ENCODE assay signal across 1 cellular context in the genomic region with DNA sequence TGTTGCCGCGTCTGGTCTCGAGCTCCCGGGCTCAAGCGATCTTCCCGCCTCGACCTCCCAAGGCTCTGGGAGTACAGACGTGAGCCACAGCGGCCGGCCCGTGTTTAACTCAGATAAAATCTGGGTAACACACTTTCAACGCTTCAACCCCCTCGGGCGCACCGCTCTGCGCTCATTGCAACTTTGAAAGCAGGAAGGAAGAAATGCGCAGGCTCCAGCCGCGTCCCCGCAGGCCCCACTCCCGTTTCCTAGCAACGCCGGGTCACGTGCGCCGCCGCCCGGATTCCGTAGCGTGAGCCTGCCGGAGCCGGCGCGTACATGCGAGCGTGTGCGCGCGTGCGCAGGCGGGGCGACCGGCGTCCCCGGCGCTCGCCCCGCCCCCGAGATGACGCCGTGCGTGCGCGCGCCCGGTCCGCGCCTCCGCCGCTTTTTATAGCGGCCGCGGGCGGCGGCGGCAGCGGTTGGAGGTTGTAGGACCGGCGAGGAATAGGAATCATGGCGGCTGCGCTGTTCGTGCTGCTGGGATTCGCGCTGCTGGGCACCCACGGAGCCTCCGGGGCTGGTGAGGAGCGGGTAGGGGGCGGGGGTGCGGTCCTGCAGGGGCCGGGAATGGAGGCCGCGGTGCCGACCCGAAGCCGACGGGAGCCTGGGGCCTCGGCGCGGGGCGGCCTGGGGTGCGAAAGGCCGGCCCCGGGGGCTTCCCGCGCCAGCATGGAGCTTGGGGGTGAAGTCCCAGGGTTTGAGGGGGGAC.
A peak's percentile ranks its signal among the peaks of the same experiment; 100 is the strongest.
TF ChIP-seq lines count a peak whose summit lies in the region.

A gene (plus strand): TSS at position 457 of the 751 bp plus-strand sequence. CDS start 39 bp downstream, at position 496.

TF ChIP-seq in HepG2, 621 proteins besides CTCF, POLR2A, EP300 and RAD21 (continued from another document and continues in another):
- TF ChIP-seq JUN (CRISPR knock-in tag; IDR thresholded peaks at IDR 0.05) (0 out of 2 replicates have a peak, but pooled peaks have one; percentile 31), ZNF577 (CRISPR knock-in tag; IDR thresholded peaks at IDR 0.05; ENCODE audit: borderline replicate concordance, low read depth) (0 out of 2 replicates have a peak, but pooled peaks have one; percentile 53), TCF12 (IDR thresholded peaks at IDR 0.05) (no peak), TCF12 (CRISPR knock-in tag; IDR thresholded peaks at IDR 0.05) (no peak), ZNF343 (CRISPR knock-in tag; IDR thresholded peaks at IDR 0.05) (no peak), MAZ (IDR thresholded peaks at IDR 0.05; ENCODE audit: borderline replicate concordance, low read depth, low read length) (peak; percentile 78), MAZ (CRISPR knock-in tag; IDR thresholded peaks at IDR 0.05; ENCODE audit: low read depth) (peak; percentile 78; the same call in 1 of the 2 replicates), ZNF720 (CRISPR knock-in tag; IDR thresholded peaks at IDR 0.05) (no peak), GLI4 (CRISPR knock-in tag; IDR thresholded peaks at IDR 0.05; ENCODE audit: borderline replicate concordance) (0 out of 2 replicates have a peak, but pooled peaks have one; percentile 33), ZNF460 (CRISPR knock-in tag; IDR thresholded peaks at IDR 0.05; ENCODE audit: borderline replicate concordance) (no peak), SMAD1 (CRISPR knock-in tag; IDR thresholded peaks at IDR 0.05; ENCODE audit: borderline replicate concordance, low read depth) (no peak), PRPF4 (IDR thresholded peaks at IDR 0.05; ENCODE audit: low read depth, low read length, poor library complexity, severe bottlenecking) (no peak), CEBPG (CRISPR knock-in tag; IDR thresholded peaks at IDR 0.05) (no peak), ZNF256 (CRISPR knock-in tag; conservative IDR thresholded peaks at IDR 0.05) (no peak), ELF4 (CRISPR knock-in tag; IDR thresholded peaks at IDR 0.05; ENCODE audit: borderline replicate concordance) (no peak), SETDB1 (CRISPR knock-in tag; IDR thresholded peaks at IDR 0.05; ENCODE audit: borderline replicate concordance) (no peak), ZNF510 (CRISPR knock-in tag; IDR thresholded peaks at IDR 0.05; ENCODE audit: low read depth) (no peak; the same call in 1 of the 2 replicates), ZNF777 (CRISPR knock-in tag; IDR thresholded peaks at IDR 0.05) (peak; percentile 23; the same call in 1 of the 2 replicates), CENPT (CRISPR knock-in tag; IDR thresholded peaks at IDR 0.05; ENCODE audit: low read depth) (no peak), ZNF790 (CRISPR knock-in tag; IDR thresholded peaks at IDR 0.05; ENCODE audit: borderline replicate concordance) (peak; percentile 54; the same call in 1 of the 2 replicates), RBM22 (optimal IDR thresholded peaks at IDR 0.05; ENCODE audit: low read length) (no peak), HNRNPH1 (optimal IDR thresholded peaks at IDR 0.05; ENCODE audit: low read depth, low read length) (no peak), ZBTB7A (CRISPR knock-in tag; IDR thresholded peaks at IDR 0.05) (no peak; the same call in 1 of the 2 replicates), ZNF879 (CRISPR knock-in tag; IDR thresholded peaks at IDR 0.05) (no peak), ZNF3 (CRISPR knock-in tag; IDR thresholded peaks at IDR 0.05) (no peak), TAF15 (IDR thresholded peaks at IDR 0.05; ENCODE audit: low read depth, low read length, poor library complexity, severe bottlenecking) (peak; percentile 27), ZNF724P (CRISPR knock-in tag; IDR thresholded peaks at IDR 0.05; ENCODE audit: borderline replicate concordance) (no peak), CEBPB (IDR thresholded peaks at IDR 0.05; ENCODE audit: borderline replicate concordance, low read depth, low read length) (no peak), ZFP90 (CRISPR knock-in tag; IDR thresholded peaks at IDR 0.05; ENCODE audit: borderline replicate concordance) (no peak; the same call in 1 of the 2 replicates), NFIC (IDR thresholded peaks at IDR 0.05; ENCODE audit: low read length) (no peak), ZNF772 (CRISPR knock-in tag; IDR thresholded peaks at IDR 0.05) (peak; percentile 46; the same call in 1 of the 2 replicates), CHD4 (IDR thresholded peaks at IDR 0.05; ENCODE audit: borderline replicate concordance, low read length) (no peak), SRY (CRISPR knock-in tag; IDR thresholded peaks at IDR 0.05) (no peak; the same call in 1 of the 2 replicates)
- TF ChIP-seq, protein P1, sequence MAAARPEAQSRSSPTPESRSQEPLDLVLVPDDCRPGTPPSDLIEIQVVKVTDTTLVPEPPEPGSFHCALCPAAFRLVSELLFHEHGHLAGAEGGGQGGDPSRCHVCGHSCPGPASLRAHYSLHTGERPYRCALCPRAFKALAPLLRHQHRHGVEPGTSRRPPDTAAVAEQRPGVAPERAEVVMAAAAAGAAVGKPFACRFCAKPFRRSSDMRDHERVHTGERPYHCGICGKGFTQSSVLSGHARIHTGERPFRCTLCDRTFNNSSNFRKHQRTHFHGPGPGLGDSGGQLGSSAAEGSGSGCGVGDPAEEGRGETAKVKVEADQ (CRISPR knock-in tag; IDR thresholded peaks at IDR 0.05; ENCODE audit: borderline replicate concordance), result no peak; the same call in 1 of the 2 replicates
- TF ChIP-seq, protein P2, sequence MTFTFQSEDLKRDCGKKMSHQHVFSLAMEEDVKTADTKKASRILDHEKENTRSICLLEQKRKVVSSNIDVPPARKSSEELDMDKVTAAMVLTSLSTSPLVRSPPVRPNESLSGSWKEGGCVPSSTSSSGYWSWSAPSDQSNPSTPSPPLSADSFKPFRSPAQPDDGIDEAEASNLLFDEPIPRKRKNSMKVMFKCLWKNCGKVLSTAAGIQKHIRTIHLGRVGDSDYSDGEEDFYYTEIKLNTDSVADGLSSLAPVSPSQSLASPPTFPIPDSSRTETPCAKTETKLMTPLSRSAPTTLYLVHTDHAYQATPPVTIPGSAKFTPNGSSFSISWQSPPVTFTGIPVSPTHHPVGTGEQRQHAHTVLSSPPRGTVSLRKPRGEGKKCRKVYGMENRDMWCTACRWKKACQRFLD (CRISPR knock-in tag; IDR thresholded peaks at IDR 0.05; ENCODE audit: borderline replicate concordance), result no peak
- TF ChIP-seq, protein P3, sequence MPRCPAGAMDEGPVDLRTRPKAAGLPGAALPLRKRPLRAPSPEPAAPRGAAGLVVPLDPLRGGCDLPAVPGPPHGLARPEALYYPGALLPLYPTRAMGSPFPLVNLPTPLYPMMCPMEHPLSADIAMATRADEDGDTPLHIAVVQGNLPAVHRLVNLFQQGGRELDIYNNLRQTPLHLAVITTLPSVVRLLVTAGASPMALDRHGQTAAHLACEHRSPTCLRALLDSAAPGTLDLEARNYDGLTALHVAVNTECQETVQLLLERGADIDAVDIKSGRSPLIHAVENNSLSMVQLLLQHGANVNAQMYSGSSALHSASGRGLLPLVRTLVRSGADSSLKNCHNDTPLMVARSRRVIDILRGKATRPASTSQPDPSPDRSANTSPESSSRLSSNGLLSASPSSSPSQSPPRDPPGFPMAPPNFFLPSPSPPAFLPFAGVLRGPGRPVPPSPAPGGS (CRISPR knock-in tag; IDR thresholded peaks at IDR 0.05), result peak; percentile 61; the same call in 1 of the 2 replicates
- TF ChIP-seq, protein P4, sequence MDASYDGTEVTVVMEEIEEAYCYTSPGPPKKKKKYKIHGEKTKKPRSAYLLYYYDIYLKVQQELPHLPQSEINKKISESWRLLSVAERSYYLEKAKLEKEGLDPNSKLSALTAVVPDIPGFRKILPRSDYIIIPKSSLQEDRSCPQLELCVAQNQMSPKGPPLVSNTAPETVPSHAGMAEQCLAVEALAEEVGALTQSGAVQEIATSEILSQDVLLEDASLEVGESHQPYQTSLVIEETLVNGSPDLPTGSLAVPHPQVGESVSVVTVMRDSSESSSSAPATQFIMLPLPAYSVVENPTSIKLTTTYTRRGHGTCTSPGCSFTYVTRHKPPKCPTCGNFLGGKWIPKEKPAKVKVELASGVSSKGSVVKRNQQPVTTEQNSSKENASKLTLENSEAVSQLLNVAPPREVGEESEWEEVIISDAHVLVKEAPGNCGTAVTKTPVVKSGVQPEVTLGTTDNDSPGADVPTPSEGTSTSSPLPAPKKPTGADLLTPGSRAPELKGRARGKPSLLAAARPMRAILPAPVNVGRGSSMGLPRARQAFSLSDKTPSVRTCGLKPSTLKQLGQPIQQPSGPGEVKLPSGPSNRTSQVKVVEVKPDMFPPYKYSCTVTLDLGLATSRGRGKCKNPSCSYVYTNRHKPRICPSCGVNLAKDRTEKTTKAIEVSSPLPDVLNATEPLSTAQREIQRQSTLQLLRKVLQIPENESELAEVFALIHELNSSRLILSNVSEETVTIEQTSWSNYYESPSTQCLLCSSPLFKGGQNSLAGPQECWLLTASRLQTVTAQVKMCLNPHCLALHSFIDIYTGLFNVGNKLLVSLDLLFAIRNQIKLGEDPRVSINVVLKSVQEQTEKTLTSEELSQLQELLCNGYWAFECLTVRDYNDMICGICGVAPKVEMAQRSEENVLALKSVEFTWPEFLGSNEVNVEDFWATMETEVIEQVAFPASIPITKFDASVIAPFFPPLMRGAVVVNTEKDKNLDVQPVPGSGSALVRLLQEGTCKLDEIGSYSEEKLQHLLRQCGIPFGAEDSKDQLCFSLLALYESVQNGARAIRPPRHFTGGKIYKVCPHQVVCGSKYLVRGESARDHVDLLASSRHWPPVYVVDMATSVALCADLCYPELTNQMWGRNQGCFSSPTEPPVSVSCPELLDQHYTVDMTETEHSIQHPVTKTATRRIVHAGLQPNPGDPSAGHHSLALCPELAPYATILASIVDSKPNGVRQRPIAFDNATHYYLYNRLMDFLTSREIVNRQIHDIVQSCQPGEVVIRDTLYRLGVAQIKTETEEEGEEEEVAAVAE (CRISPR knock-in tag; IDR thresholded peaks at IDR 0.05; ENCODE audit: borderline replicate concordance), result peak; percentile 33; the same call in 1 of the 2 replicates
- TF ChIP-seq, protein P5, sequence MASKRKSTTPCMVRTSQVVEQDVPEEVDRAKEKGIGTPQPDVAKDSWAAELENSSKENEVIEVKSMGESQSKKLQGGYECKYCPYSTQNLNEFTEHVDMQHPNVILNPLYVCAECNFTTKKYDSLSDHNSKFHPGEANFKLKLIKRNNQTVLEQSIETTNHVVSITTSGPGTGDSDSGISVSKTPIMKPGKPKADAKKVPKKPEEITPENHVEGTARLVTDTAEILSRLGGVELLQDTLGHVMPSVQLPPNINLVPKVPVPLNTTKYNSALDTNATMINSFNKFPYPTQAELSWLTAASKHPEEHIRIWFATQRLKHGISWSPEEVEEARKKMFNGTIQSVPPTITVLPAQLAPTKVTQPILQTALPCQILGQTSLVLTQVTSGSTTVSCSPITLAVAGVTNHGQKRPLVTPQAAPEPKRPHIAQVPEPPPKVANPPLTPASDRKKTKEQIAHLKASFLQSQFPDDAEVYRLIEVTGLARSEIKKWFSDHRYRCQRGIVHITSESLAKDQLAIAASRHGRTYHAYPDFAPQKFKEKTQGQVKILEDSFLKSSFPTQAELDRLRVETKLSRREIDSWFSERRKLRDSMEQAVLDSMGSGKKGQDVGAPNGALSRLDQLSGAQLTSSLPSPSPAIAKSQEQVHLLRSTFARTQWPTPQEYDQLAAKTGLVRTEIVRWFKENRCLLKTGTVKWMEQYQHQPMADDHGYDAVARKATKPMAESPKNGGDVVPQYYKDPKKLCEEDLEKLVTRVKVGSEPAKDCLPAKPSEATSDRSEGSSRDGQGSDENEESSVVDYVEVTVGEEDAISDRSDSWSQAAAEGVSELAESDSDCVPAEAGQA (IDR thresholded peaks at IDR 0.05; ENCODE audit: low read depth), result no peak
- TF ChIP-seq, protein P5 (CRISPR knock-in tag; IDR thresholded peaks at IDR 0.05; ENCODE audit: borderline replicate concordance), result no peak
- TF ChIP-seq, protein P6, sequence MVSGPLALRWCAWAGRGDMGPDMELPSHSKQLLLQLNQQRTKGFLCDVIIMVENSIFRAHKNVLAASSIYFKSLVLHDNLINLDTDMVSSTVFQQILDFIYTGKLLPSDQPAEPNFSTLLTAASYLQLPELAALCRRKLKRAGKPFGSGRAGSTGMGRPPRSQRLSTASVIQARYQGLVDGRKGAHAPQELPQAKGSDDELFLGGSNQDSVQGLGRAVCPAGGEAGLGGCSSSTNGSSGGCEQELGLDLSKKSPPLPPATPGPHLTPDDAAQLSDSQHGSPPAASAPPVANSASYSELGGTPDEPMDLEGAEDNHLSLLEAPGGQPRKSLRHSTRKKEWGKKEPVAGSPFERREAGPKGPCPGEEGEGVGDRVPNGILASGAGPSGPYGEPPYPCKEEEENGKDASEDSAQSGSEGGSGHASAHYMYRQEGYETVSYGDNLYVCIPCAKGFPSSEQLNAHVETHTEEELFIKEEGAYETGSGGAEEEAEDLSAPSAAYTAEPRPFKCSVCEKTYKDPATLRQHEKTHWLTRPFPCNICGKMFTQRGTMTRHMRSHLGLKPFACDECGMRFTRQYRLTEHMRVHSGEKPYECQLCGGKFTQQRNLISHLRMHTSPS (CRISPR knock-in tag; IDR thresholded peaks at IDR 0.05; ENCODE audit: low read depth), result no peak; the same call in 1 of the 2 replicates
- TF ChIP-seq, protein P7, sequence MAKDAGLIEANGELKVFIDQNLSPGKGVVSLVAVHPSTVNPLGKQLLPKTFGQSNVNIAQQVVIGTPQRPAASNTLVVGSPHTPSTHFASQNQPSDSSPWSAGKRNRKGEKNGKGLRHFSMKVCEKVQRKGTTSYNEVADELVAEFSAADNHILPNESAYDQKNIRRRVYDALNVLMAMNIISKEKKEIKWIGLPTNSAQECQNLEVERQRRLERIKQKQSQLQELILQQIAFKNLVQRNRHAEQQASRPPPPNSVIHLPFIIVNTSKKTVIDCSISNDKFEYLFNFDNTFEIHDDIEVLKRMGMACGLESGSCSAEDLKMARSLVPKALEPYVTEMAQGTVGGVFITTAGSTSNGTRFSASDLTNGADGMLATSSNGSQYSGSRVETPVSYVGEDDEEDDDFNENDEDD (CRISPR knock-in tag; IDR thresholded peaks at IDR 0.05; ENCODE audit: borderline replicate concordance), result no peak; the same call in 1 of the 2 replicates
- TF ChIP-seq, protein P8, sequence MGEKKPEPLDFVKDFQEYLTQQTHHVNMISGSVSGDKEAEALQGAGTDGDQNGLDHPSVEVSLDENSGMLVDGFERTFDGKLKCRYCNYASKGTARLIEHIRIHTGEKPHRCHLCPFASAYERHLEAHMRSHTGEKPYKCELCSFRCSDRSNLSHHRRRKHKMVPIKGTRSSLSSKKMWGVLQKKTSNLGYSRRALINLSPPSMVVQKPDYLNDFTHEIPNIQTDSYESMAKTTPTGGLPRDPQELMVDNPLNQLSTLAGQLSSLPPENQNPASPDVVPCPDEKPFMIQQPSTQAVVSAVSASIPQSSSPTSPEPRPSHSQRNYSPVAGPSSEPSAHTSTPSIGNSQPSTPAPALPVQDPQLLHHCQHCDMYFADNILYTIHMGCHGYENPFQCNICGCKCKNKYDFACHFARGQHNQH (CRISPR knock-in tag; IDR thresholded peaks at IDR 0.05), result peak; percentile 54; the same call in 1 of the 2 replicates
